In the genomic region with DNA sequence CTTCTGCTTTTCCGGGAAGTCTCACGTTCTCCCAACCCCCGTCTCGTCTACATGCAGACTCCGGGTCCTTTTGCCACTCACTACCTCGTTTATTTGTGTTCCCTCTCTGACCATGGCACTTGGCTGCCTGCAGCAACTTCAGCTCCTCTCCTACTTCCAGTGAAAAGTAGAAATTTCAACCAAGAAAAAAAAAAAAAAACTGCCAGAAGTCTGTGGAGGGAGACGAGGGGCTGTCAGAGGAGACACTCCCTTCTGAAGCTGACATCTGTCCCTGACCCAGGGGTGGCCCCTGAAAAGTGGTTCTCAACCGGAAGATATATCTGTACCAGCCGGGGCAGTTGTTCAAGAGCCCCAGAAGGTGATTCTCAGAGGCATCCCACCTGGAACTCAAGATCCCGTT, we compare ENCODE assay signal across 1 cellular context.
TF ChIP-seq lines count a peak whose summit lies in the region.

No MANE protein-coding gene starts in this region.

TF ChIP-seq in WTC11, 78 proteins besides CTCF, POLR2A, EP300 and RAD21 (continued from another document):
- TF ChIP-seq, protein P1, sequence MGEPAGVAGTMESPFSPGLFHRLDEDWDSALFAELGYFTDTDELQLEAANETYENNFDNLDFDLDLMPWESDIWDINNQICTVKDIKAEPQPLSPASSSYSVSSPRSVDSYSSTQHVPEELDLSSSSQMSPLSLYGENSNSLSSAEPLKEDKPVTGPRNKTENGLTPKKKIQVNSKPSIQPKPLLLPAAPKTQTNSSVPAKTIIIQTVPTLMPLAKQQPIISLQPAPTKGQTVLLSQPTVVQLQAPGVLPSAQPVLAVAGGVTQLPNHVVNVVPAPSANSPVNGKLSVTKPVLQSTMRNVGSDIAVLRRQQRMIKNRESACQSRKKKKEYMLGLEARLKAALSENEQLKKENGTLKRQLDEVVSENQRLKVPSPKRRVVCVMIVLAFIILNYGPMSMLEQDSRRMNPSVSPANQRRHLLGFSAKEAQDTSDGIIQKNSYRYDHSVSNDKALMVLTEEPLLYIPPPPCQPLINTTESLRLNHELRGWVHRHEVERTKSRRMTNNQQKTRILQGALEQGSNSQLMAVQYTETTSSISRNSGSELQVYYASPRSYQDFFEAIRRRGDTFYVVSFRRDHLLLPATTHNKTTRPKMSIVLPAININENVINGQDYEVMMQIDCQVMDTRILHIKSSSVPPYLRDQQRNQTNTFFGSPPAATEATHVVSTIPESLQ (CRISPR knock-in tag; IDR thresholded peaks at IDR 0.05), result no peak
- no peak for TF ChIP-seq ZNF671 (CRISPR knock-in tag; IDR thresholded peaks at IDR 0.05)
- TF ChIP-seq, protein P2, sequence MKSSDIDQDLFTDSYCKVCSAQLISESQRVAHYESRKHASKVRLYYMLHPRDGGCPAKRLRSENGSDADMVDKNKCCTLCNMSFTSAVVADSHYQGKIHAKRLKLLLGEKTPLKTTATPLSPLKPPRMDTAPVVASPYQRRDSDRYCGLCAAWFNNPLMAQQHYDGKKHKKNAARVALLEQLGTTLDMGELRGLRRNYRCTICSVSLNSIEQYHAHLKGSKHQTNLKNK (CRISPR knock-in tag; IDR thresholded peaks at IDR 0.05), result no peak
- no peak for TF ChIP-seq ZNF138 (CRISPR knock-in tag; conservative IDR thresholded peaks at IDR 0.05)
- TF ChIP-seq TEAD1 (CRISPR knock-in tag; IDR thresholded peaks at IDR 0.05), result no peak
- TF ChIP-seq, protein P3, sequence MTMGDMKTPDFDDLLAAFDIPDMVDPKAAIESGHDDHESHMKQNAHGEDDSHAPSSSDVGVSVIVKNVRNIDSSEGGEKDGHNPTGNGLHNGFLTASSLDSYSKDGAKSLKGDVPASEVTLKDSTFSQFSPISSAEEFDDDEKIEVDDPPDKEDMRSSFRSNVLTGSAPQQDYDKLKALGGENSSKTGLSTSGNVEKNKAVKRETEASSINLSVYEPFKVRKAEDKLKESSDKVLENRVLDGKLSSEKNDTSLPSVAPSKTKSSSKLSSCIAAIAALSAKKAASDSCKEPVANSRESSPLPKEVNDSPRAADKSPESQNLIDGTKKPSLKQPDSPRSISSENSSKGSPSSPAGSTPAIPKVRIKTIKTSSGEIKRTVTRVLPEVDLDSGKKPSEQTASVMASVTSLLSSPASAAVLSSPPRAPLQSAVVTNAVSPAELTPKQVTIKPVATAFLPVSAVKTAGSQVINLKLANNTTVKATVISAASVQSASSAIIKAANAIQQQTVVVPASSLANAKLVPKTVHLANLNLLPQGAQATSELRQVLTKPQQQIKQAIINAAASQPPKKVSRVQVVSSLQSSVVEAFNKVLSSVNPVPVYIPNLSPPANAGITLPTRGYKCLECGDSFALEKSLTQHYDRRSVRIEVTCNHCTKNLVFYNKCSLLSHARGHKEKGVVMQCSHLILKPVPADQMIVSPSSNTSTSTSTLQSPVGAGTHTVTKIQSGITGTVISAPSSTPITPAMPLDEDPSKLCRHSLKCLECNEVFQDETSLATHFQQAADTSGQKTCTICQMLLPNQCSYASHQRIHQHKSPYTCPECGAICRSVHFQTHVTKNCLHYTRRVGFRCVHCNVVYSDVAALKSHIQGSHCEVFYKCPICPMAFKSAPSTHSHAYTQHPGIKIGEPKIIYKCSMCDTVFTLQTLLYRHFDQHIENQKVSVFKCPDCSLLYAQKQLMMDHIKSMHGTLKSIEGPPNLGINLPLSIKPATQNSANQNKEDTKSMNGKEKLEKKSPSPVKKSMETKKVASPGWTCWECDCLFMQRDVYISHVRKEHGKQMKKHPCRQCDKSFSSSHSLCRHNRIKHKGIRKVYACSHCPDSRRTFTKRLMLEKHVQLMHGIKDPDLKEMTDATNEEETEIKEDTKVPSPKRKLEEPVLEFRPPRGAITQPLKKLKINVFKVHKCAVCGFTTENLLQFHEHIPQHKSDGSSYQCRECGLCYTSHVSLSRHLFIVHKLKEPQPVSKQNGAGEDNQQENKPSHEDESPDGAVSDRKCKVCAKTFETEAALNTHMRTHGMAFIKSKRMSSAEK (CRISPR knock-in tag; IDR thresholded peaks at IDR 0.05; ENCODE audit: borderline replicate concordance), result no peak
- TF ChIP-seq, protein P4, sequence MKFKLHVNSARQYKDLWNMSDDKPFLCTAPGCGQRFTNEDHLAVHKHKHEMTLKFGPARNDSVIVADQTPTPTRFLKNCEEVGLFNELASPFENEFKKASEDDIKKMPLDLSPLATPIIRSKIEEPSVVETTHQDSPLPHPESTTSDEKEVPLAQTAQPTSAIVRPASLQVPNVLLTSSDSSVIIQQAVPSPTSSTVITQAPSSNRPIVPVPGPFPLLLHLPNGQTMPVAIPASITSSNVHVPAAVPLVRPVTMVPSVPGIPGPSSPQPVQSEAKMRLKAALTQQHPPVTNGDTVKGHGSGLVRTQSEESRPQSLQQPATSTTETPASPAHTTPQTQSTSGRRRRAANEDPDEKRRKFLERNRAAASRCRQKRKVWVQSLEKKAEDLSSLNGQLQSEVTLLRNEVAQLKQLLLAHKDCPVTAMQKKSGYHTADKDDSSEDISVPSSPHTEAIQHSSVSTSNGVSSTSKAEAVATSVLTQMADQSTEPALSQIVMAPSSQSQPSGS (CRISPR knock-in tag; IDR thresholded peaks at IDR 0.05; ENCODE audit: borderline replicate concordance, low read depth), result no peak
- no peak for TF ChIP-seq RELA (CRISPR knock-in tag; IDR thresholded peaks at IDR 0.05; ENCODE audit: borderline replicate concordance)
- no peak for TF ChIP-seq ZNF396 (CRISPR knock-in tag; IDR thresholded peaks at IDR 0.05; ENCODE audit: borderline replicate concordance)
- TF ChIP-seq, protein P5, sequence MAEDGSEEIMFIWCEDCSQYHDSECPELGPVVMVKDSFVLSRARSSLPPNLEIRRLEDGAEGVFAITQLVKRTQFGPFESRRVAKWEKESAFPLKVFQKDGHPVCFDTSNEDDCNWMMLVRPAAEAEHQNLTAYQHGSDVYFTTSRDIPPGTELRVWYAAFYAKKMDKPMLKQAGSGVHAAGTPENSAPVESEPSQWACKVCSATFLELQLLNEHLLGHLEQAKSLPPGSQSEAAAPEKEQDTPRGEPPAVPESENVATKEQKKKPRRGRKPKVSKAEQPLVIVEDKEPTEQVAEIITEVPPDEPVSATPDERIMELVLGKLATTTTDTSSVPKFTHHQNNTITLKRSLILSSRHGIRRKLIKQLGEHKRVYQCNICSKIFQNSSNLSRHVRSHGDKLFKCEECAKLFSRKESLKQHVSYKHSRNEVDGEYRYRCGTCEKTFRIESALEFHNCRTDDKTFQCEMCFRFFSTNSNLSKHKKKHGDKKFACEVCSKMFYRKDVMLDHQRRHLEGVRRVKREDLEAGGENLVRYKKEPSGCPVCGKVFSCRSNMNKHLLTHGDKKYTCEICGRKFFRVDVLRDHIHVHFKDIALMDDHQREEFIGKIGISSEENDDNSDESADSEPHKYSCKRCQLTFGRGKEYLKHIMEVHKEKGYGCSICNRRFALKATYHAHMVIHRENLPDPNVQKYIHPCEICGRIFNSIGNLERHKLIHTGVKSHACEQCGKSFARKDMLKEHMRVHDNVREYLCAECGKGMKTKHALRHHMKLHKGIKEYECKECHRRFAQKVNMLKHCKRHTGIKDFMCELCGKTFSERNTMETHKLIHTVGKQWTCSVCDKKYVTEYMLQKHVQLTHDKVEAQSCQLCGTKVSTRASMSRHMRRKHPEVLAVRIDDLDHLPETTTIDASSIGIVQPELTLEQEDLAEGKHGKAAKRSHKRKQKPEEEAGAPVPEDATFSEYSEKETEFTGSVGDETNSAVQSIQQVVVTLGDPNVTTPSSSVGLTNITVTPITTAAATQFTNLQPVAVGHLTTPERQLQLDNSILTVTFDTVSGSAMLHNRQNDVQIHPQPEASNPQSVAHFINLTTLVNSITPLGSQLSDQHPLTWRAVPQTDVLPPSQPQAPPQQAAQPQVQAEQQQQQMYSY (CRISPR knock-in tag; IDR thresholded peaks at IDR 0.05), result no peak
- TF ChIP-seq SOX15 (CRISPR knock-in tag; IDR thresholded peaks at IDR 0.05), result no peak
- no peak for TF ChIP-seq EMX1 (CRISPR knock-in tag; IDR thresholded peaks at IDR 0.05)
- no peak for TF ChIP-seq SMAD4 (CRISPR knock-in tag; IDR thresholded peaks at IDR 0.05)
- TF ChIP-seq, protein P6, sequence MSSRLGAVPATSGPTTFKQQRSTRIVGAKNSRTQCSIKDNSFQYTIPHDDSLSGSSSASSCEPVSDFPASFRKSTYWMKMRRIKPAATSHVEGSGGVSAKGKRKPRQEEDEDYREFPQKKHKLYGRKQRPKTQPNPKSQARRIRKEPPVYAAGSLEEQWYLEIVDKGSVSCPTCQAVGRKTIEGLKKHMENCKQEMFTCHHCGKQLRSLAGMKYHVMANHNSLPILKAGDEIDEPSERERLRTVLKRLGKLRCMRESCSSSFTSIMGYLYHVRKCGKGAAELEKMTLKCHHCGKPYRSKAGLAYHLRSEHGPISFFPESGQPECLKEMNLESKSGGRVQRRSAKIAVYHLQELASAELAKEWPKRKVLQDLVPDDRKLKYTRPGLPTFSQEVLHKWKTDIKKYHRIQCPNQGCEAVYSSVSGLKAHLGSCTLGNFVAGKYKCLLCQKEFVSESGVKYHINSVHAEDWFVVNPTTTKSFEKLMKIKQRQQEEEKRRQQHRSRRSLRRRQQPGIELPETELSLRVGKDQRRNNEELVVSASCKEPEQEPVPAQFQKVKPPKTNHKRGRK (CRISPR knock-in tag; IDR thresholded peaks at IDR 0.05; ENCODE audit: borderline replicate concordance), result no peak
- TF ChIP-seq, protein P7, sequence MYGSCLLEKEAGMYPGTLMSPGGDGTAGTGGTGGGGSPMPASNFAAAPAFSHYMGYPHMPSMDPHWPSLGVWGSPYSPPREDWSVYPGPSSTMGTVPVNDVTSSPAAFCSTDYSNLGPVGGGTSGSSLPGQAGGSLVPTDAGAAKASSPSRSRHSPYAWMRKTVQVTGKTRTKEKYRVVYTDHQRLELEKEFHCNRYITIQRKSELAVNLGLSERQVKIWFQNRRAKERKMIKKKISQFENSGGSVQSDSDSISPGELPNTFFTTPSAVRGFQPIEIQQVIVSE (CRISPR knock-in tag; IDR thresholded peaks at IDR 0.05; ENCODE audit: borderline replicate concordance), result no peak
- TF ChIP-seq, protein P8, sequence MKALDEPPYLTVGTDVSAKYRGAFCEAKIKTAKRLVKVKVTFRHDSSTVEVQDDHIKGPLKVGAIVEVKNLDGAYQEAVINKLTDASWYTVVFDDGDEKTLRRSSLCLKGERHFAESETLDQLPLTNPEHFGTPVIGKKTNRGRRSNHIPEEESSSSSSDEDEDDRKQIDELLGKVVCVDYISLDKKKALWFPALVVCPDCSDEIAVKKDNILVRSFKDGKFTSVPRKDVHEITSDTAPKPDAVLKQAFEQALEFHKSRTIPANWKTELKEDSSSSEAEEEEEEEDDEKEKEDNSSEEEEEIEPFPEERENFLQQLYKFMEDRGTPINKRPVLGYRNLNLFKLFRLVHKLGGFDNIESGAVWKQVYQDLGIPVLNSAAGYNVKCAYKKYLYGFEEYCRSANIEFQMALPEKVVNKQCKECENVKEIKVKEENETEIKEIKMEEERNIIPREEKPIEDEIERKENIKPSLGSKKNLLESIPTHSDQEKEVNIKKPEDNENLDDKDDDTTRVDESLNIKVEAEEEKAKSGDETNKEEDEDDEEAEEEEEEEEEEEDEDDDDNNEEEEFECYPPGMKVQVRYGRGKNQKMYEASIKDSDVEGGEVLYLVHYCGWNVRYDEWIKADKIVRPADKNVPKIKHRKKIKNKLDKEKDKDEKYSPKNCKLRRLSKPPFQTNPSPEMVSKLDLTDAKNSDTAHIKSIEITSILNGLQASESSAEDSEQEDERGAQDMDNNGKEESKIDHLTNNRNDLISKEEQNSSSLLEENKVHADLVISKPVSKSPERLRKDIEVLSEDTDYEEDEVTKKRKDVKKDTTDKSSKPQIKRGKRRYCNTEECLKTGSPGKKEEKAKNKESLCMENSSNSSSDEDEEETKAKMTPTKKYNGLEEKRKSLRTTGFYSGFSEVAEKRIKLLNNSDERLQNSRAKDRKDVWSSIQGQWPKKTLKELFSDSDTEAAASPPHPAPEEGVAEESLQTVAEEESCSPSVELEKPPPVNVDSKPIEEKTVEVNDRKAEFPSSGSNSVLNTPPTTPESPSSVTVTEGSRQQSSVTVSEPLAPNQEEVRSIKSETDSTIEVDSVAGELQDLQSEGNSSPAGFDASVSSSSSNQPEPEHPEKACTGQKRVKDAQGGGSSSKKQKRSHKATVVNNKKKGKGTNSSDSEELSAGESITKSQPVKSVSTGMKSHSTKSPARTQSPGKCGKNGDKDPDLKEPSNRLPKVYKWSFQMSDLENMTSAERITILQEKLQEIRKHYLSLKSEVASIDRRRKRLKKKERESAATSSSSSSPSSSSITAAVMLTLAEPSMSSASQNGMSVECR (CRISPR knock-in tag; IDR thresholded peaks at IDR 0.05; ENCODE audit: borderline replicate concordance), result no peak
- TF ChIP-seq JAZF1 (CRISPR knock-in tag; IDR thresholded peaks at IDR 0.05), result no peak
- TF ChIP-seq, protein P9, sequence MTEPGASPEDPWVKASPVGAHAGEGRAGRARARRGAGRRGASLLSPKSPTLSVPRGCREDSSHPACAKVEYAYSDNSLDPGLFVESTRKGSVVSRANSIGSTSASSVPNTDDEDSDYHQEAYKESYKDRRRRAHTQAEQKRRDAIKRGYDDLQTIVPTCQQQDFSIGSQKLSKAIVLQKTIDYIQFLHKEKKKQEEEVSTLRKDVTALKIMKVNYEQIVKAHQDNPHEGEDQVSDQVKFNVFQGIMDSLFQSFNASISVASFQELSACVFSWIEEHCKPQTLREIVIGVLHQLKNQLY (CRISPR knock-in tag; IDR thresholded peaks at IDR 0.05), result no peak
